Comparison of ENCODE assay signal across 14 cellular contexts in genomic region chr4:143026459-143027170, GRCh38.
"Had no signal": no experiment of that assay in that cellular context is flagged by ENCODE, and none has a peak within 500 bp of the region (broad histone marks: within the 10 kb centered on the region; RNA-seq: fewer than 3 reads in every experiment).

No MANE protein-coding gene starts in this region.

- H3K27me3 ChIP-seq: foreskin keratinocyte, stomach, testis had no signal

- H3K4me3 Mint-ChIP-seq: activated T-helper 17 cell treated with anti-CD3 and anti-CD28 coated beads, Interleukin-2, amount 50 U/mL, for 72 hours; mesothelial cell of epicardium; T-cell had no signal

- H3K9me3 ChIP-seq: lower lobe of right lung, testis had no signal

- H3K27ac ChIP-seq: foreskin keratinocyte, lower lobe of right lung, stomach, testis had no signal

- H3K4me1 Mint-ChIP-seq: activated T-helper 17 cell treated with anti-CD3 and anti-CD28 coated beads, Interleukin-2, amount 50 U/mL, for 72 hours; mesothelial cell of epicardium; T-cell had no signal

- H3K4me2 ChIP-seq: smooth muscle cell had no signal

- DNase-seq: activated CD4-positive, CD25-positive, alpha-beta regulatory T cell treated with anti-CD3 and anti-CD28 coated beads, Interleukin-2, amount 50 U/mL, for 72 hours; activated naive CD4-positive, alpha-beta T cell treated with Interleukin-2 at 50 U/mL for 16 hours; foreskin keratinocyte; glutamatergic neuron; lower lobe of right lung; right cardiac atrium; stomach; T-cell; T-helper 9 cell; testis had no signal

- ATAC-seq: activated T-helper 17 cell treated with anti-CD3 and anti-CD28 coated beads, Interleukin-2, amount 50 U/mL, for 72 hours; foreskin keratinocyte; T-cell had no signal

- H3K36me3 ChIP-seq: lower lobe of right lung, stomach had no signal

- H3K27me3 Mint-ChIP-seq: progenitor cell of endocrine pancreas had no signal

- H3K27ac Mint-ChIP-seq: activated T-helper 17 cell treated with anti-CD3 and anti-CD28 coated beads, Interleukin-2, amount 50 U/mL, for 72 hours; mesothelial cell of epicardium; progenitor cell of endocrine pancreas; T-cell had no signal

- H3K4me1 ChIP-seq: foreskin keratinocyte, lower lobe of right lung, stomach, testis had no signal

- H3K36me3 Mint-ChIP-seq: T-cell had no signal

- H3K4me3 ChIP-seq: lower lobe of right lung, smooth muscle cell, stomach, testis had no signal
